1 cellular context compared by ENCODE assay signal in genomic region chr3:128276151-128276445, GRCh38.
TF ChIP-seq lines count a peak whose summit lies in the region.

No MANE protein-coding gene starts in this region.

TF ChIP-seq in WTC11, 78 proteins besides CTCF, POLR2A, EP300 and RAD21 (continued from another document):
- TF ChIP-seq AFF4 (CRISPR knock-in tag; IDR thresholded peaks at IDR 0.05; ENCODE audit: borderline replicate concordance) (no peak), SP1 (CRISPR knock-in tag; conservative IDR thresholded peaks at IDR 0.05) (no peak), E2F5 (CRISPR knock-in tag; IDR thresholded peaks at IDR 0.05) (no peak), SMAD4 (CRISPR knock-in tag; IDR thresholded peaks at IDR 0.05) (no peak), NFE2L1 (CRISPR knock-in tag; IDR thresholded peaks at IDR 0.05) (no peak), KAT7 (CRISPR knock-in tag; IDR thresholded peaks at IDR 0.05; ENCODE audit: borderline replicate concordance) (no peak), TEAD1 (CRISPR knock-in tag; IDR thresholded peaks at IDR 0.05) (no peak), MLX (CRISPR knock-in tag; IDR thresholded peaks at IDR 0.05) (no peak), FOXJ3 (CRISPR knock-in tag; IDR thresholded peaks at IDR 0.05; ENCODE audit: borderline replicate concordance) (no peak), CBFB (CRISPR knock-in tag; IDR thresholded peaks at IDR 0.05; ENCODE audit: low read depth) (no peak), IRF2 (CRISPR knock-in tag; IDR thresholded peaks at IDR 0.05; ENCODE audit: borderline replicate concordance, low read depth) (no peak), FOXP4 (CRISPR knock-in tag; IDR thresholded peaks at IDR 0.05) (no peak), PRDM15 (CRISPR knock-in tag; IDR thresholded peaks at IDR 0.05) (no peak), ZNF532 (CRISPR knock-in tag; IDR thresholded peaks at IDR 0.05; ENCODE audit: borderline replicate concordance) (no peak), ZNF416 (CRISPR knock-in tag; IDR thresholded peaks at IDR 0.05) (no peak), NR3C1 (CRISPR knock-in tag; conservative IDR thresholded peaks at IDR 0.05; ENCODE audit: low read depth) (no peak), ZNF423 (CRISPR knock-in tag; IDR thresholded peaks at IDR 0.05) (no peak)
TF ChIP-seq in WTC11: peak in this region for 0.
